ENCODE assay signal across 15 cellular contexts in genomic region chrX:19212037-19212436, GRCh38.
"Had no signal": no experiment of that assay in that cellular context is flagged by ENCODE, and none has a peak within 500 bp of the region (broad histone marks: within the 10 kb centered on the region; RNA-seq: fewer than 3 reads in every experiment).

No MANE protein-coding gene starts in this region.

- H3K36me3 Mint-ChIP-seq: activated CD4-positive, alpha-beta memory T cell treated with anti-CD3 and anti-CD28 coated beads for 36 hours; activated naive CD4-positive, alpha-beta T cell treated with anti-CD3 and anti-CD28 coated beads, Interleukin-2, amount 50 U/mL, for 72 hours; naive thymus-derived CD4-positive, alpha-beta T cell had no signal

- H3K4me1 Mint-ChIP-seq: naive thymus-derived CD4-positive, alpha-beta T cell had no signal

- DNase-seq: activated CD4-positive, alpha-beta memory T cell treated with anti-CD3 and anti-CD28 coated beads for 36 hours; activated CD4-positive, alpha-beta T cell treated with anti-CD3 and anti-CD28 coated beads for 1 hour; activated effector memory CD4-positive, alpha-beta T cell treated with anti-CD3 and anti-CD28 coated beads, Interleukin-2, amount 50 U/mL, for 16 hours; activated T-cell treated with anti-CD3 and anti-CD28 coated beads, Interleukin-2, amount 50 U/mL, for 48 hours; hippocampal formation; kidney; left lung; mucosa of descending colon; naive thymus-derived CD4-positive, alpha-beta T cell; stimulated activated CD4-positive, alpha-beta T cell treated with anti-CD3 and anti-CD28 coated beads, Interleukin-12 subunit alpha, Interleukin-12 subunit beta, amount 100 ng/mL, for 4 hours; stimulated activated CD4-positive, alpha-beta T cell treated with anti-CD3 and anti-CD28 coated beads, Interleukin-2, amount 100 ng/mL, for 24 hours; T1000; upper lobe of right lung had no signal

- H3K27ac Mint-ChIP-seq: activated CD4-positive, alpha-beta memory T cell treated with anti-CD3 and anti-CD28 coated beads for 36 hours; activated naive CD4-positive, alpha-beta T cell treated with anti-CD3 and anti-CD28 coated beads, Interleukin-2, amount 50 U/mL, for 72 hours; naive thymus-derived CD4-positive, alpha-beta T cell had no signal

- FAIRE-seq: endometrium, kidney had no signal

- H3K9me3 Mint-ChIP-seq: activated CD4-positive, alpha-beta memory T cell treated with anti-CD3 and anti-CD28 coated beads for 36 hours; activated naive CD4-positive, alpha-beta T cell treated with anti-CD3 and anti-CD28 coated beads, Interleukin-2, amount 50 U/mL, for 72 hours; naive thymus-derived CD4-positive, alpha-beta T cell had no signal

- H3K4me3 Mint-ChIP-seq: activated CD4-positive, alpha-beta memory T cell treated with anti-CD3 and anti-CD28 coated beads for 36 hours; naive thymus-derived CD4-positive, alpha-beta T cell had no signal

- ATAC-seq: activated naive CD4-positive, alpha-beta T cell treated with anti-CD3 and anti-CD28 coated beads, Interleukin-2, amount 50 U/mL, for 72 hours; left lung; mucosa of descending colon; naive thymus-derived CD4-positive, alpha-beta T cell; upper lobe of right lung had no signal
